In genomic region chr1:75855010-75855409, GRCh38 we compare ENCODE assay signal across 13 cellular contexts. TPM values are rescaled to one million over a fixed set of nuclear protein-coding genes. Genes with fewer than 3 reads are reported as not detected.
DNase-seq lines count a peak whose midpoint lies in the region; ATAC-seq and TF ChIP-seq lines count a peak whose summit lies in the region.
"Had no signal": no experiment of that assay in that cellular context is flagged by ENCODE, and none has a peak within 500 bp of the region (broad histone marks: within the 10 kb centered on the region; RNA-seq: fewer than 3 reads in every experiment).

No MANE protein-coding gene starts in this region.

- H3K27ac ChIP-seq in epithelial cell of prostate, result peak overlapping the region; percentile 48
- H3K27ac ChIP-seq: neural progenitor cell had no signal

- peaks cover 0 to 5% of the 10 kb centered on the region in 2 donors for H3K9me3 Mint-ChIP-seq in natural killer cell
- H3K9me3 Mint-ChIP-seq: activated CD8-positive, alpha-beta T cell treated with anti-CD3 and anti-CD28 coated beads for 36 hours; central memory CD8-positive, alpha-beta T cell; neural progenitor cell had no signal

- TF ChIP-seq CTCF in natural killer cell (IDR thresholded peaks at IDR 0.05), result no peak

- DNase-seq in HCEC 1CT, result peak; percentile 56
- DNase-seq in RPMI7951 (ENCODE audit: low read depth), result peak; percentile 42
- DNase-seq in epithelial cell of prostate (ENCODE audit: low read depth, low spot score), result peak; percentile 64
- peak; percentile 48 for DNase-seq in non-pigmented ciliary epithelial cell (ENCODE audit: low read depth)
- DNase-seq in natural killer cell, result no peak
- DNase-seq: activated CD8-positive, alpha-beta T cell treated with anti-CD3 and anti-CD28 coated beads for 36 hours; activated naive CD4-positive, alpha-beta T cell; stimulated activated naive CD8-positive, alpha-beta T cell treated with anti-CD3 and anti-CD28 coated beads, Interleukin-15, Interleukin-2, amounts not matched to agents 100 U/mL and 50 U/mL, for 24 hours had no signal

- no peaks in the 10 kb centered on the region for H3K36me3 Mint-ChIP-seq in natural killer cell
- H3K36me3 Mint-ChIP-seq: neural progenitor cell had no signal

- H3K27ac Mint-ChIP-seq in natural killer cell, result no peak overlapping the region
- H3K27ac Mint-ChIP-seq: activated CD8-positive, alpha-beta T cell treated with anti-CD3 and anti-CD28 coated beads for 36 hours; neural progenitor cell had no signal

- no peak overlapping the region for H3K4me3 Mint-ChIP-seq in natural killer cell
- H3K4me3 Mint-ChIP-seq: activated CD8-positive, alpha-beta T cell treated with anti-CD3 and anti-CD28 coated beads for 36 hours; central memory CD8-positive, alpha-beta T cell; neural progenitor cell had no signal

- H3K4me1 Mint-ChIP-seq in natural killer cell, result no peaks in the 10 kb centered on the region
- H3K4me1 Mint-ChIP-seq: central memory CD8-positive, alpha-beta T cell; neural progenitor cell had no signal

- intact Hi-C loops in natural killer cell (cut with micrococcal nuclease), result no loop called here

- peaks cover 0 to 8% of the 10 kb centered on the region in 2 donors for H3K27me3 Mint-ChIP-seq in natural killer cell (ENCODE audit: low read depth in 2 of 2)
- H3K27me3 Mint-ChIP-seq: central memory CD8-positive, alpha-beta T cell had no signal

- no peak for TF ChIP-seq POLR2A in GM18505 (IDR thresholded peaks at IDR 0.05; ENCODE audit: borderline replicate concordance, extremely low read depth, insufficient read depth, insufficient read length)

- ATAC-seq in HG03354 (IDR thresholded peaks at IDR 0.05; ENCODE audit: poor library complexity, severe bottlenecking, unreplicated experiment) (no peak), GM18505 (IDR thresholded peaks at IDR 0.05; ENCODE audit: unreplicated experiment) (no peak), HG03139 (IDR thresholded peaks at IDR 0.05; ENCODE audit: unreplicated experiment) (no peak), natural killer cell (no peak)
- ATAC-seq: activated CD8-positive, alpha-beta T cell treated with anti-CD3 and anti-CD28 coated beads for 36 hours; stimulated activated naive CD8-positive, alpha-beta T cell treated with anti-CD3 and anti-CD28 coated beads, Interleukin-15, Interleukin-2, amounts not matched to agents 100 U/mL and 50 U/mL, for 24 hours had no signal

RNA-seq across cellular contexts. Expression of gene MSH4, which starts 58.3 kb away (rescaled TPM):
- total RNA-seq in RPMI7951 (2014; rRNA removed; shearing (Covaris generic)), result 0.10 TPM in 1 of 2 replicates, not detected in the other
- under 1 TPM; 0.45 to 0.61 (median 0.52) TPM for total RNA-seq in natural killer cell
